Comparison of ENCODE assay signal across 9 cellular contexts in the genomic region with DNA sequence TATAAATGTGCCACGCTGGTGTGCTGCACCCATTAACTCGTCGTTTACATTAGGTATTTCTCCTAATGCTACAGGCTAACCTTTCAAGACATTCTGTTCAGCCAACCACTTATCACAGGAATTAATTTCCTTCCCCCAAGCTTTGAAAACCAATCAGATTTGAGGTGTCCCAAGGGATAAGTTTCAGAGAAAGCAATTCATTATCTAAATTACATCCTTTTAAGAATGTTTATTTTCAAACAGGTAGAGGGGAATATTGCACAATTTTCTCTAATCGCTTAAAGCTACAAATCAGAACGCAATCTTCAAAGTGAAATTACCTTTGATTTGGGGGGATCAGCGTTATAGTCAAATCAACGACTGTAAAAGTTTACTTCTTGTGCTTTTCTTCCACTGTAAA. TPM values are rescaled to one million over a fixed set of nuclear protein-coding genes. Genes with fewer than 3 reads are reported as not detected.
A peak's percentile ranks its signal among the peaks of the same experiment; 100 is the strongest.
DNase-seq lines count a peak whose midpoint lies in the region; ATAC-seq, FAIRE-seq and TF ChIP-seq lines count a peak whose summit lies in the region.
"Had no signal": no experiment of that assay in that cellular context is flagged by ENCODE, and none has a peak within 500 bp of the region (broad histone marks: within the 10 kb centered on the region; RNA-seq: fewer than 3 reads in every experiment).

No MANE protein-coding gene starts in this region.

- H3K9me3 Mint-ChIP-seq in glutamatergic neuron (ENCODE audit: unreplicated experiment) = peaks cover 11% of the 10 kb centered on the region
- H3K9me3 Mint-ChIP-seq in stimulated activated effector memory CD8-positive, alpha-beta T cell treated with anti-CD3 and anti-CD28 coated beads, Interleukin-12 subunit alpha, Interleukin-12 subunit beta, amount 100 ng/mL, for 72 hours = no peaks in the 10 kb centered on the region

- POLR2A ChIA-PET in A549 (lab: Yijun Ruan, JAX) = interaction anchor here (0.6 to 1.5 kb wide), 3 partner anchors 11 to 199 kb away, joined by 3 to 9 read pairs (median 3); a partner anchor contains a TSS

- H3K27me3 ChIP-seq in H7 (ENCODE audit: control insufficient read depth, insufficient read depth, low read length) = no peaks in the 10 kb centered on the region

- H3K4me3 ChIP-seq in A549 (peak overlapping the region; percentile 82), H7 (ENCODE audit: insufficient read depth, low read depth, low read length) (peak overlapping the region; percentile 92)

- H3K9me3 ChIP-seq in A549 = no peaks in the 10 kb centered on the region

- no peak for ATAC-seq in A549
- no peak for ATAC-seq in stimulated activated effector memory CD8-positive, alpha-beta T cell treated with anti-CD3 and anti-CD28 coated beads, Interleukin-12 subunit alpha, Interleukin-12 subunit beta, amount 100 ng/mL, for 72 hours

- no peak overlapping the region for H3K27ac Mint-ChIP-seq in glutamatergic neuron (ENCODE audit: unreplicated experiment)
- peak overlapping the region; percentile 84 for H3K27ac Mint-ChIP-seq in stimulated activated effector memory CD8-positive, alpha-beta T cell treated with anti-CD3 and anti-CD28 coated beads, Interleukin-12 subunit alpha, Interleukin-12 subunit beta, amount 100 ng/mL, for 72 hours

- DNase-seq in A549 (ENCODE audit: low read depth in 1 of 2, low spot score in 1 of 2) (no peak), H7 (no peak), glutamatergic neuron (no peak), NK-92 (lab: John Stamatoyannopoulos, UW; ENCODE audit: unreplicated experiment) (no peak), posterior vena cava (ENCODE audit: low spot score) (no peak), Ammon's horn (ENCODE audit: low spot score) (no peak)
- DNase-seq in stimulated activated effector memory CD8-positive, alpha-beta T cell treated with anti-CD3 and anti-CD28 coated beads, Interleukin-12 subunit alpha, Interleukin-12 subunit beta, amount 100 ng/mL, for 72 hours (ENCODE audit: low spot score in 2 of 2) = no peak

- H3K4me1 Mint-ChIP-seq in glutamatergic neuron (ENCODE audit: low read depth, unreplicated experiment) = peaks cover 12% of the 10 kb centered on the region
- H3K4me1 Mint-ChIP-seq in stimulated activated effector memory CD8-positive, alpha-beta T cell treated with anti-CD3 and anti-CD28 coated beads, Interleukin-12 subunit alpha, Interleukin-12 subunit beta, amount 100 ng/mL, for 72 hours = peaks cover 31% of the 10 kb centered on the region

- TF ChIP-seq RAD21 in A549 (conservative IDR thresholded peaks at IDR 0.05 in 1 of 2, IDR thresholded peaks at IDR 0.05 in 1 of 2) = no peak

- intact Hi-C loops in posterior vena cava (cut with DNase I) = loop anchor here (5.0 to 10.0 kb wide), 2 partner anchors 190 to 198 kb away; a partner anchor contains a TSS

- H3K36me3 Mint-ChIP-seq in glutamatergic neuron (ENCODE audit: unreplicated experiment) = no peaks in the 10 kb centered on the region
- H3K36me3 Mint-ChIP-seq in stimulated activated effector memory CD8-positive, alpha-beta T cell treated with anti-CD3 and anti-CD28 coated beads, Interleukin-12 subunit alpha, Interleukin-12 subunit beta, amount 100 ng/mL, for 72 hours = peaks cover 13% of the 10 kb centered on the region

- no peak for FAIRE-seq in A549 (lab: Jason Lieb, UNC)

- peaks cover 23% of the 10 kb centered on the region for H3K4me1 ChIP-seq in A549

- H3K27ac ChIP-seq in A549 (peak overlapping the region; percentile 92 to 100), VCaP (peak overlapping the region; percentile 91)

- WGBS in A549 (ENCODE audit: missing lambda C conversion rate) = 3% methylated on average over 7 of the region's 7 CpGs

- no peak for TF ChIP-seq POLR2A in A549 (IDR thresholded peaks at IDR 0.05; ENCODE audit: low read length)

- H3K4me3 Mint-ChIP-seq in glutamatergic neuron (ENCODE audit: unreplicated experiment) = peak overlapping the region; percentile 79
- peak overlapping the region; percentile 80 for H3K4me3 Mint-ChIP-seq in stimulated activated effector memory CD8-positive, alpha-beta T cell treated with anti-CD3 and anti-CD28 coated beads, Interleukin-12 subunit alpha, Interleukin-12 subunit beta, amount 100 ng/mL, for 72 hours

- TF ChIP-seq EP300 in A549 (IDR thresholded peaks at IDR 0.05) = no peak

- peaks cover 7% of the 10 kb centered on the region for H3K27me3 Mint-ChIP-seq in glutamatergic neuron (ENCODE audit: unreplicated experiment)

- no peaks in the 10 kb centered on the region; the same call in 1 of the 2 replicates for H3K36me3 ChIP-seq in H7 (replicated peaks; ENCODE audit: control insufficient read depth, insufficient read depth, low read length)

- CTCF ChIA-PET in A549 (lab: Yijun Ruan, JAX) = interaction anchor here (0.6 to 1.3 kb wide), 4 partner anchors 44 to 323 kb away, joined by 3 read pairs; no protein-coding TSS in a partner anchor

- TF ChIP-seq CTCF in A549 (IDR thresholded peaks at IDR 0.05) (no peak), VCaP (conservative IDR thresholded peaks at IDR 0.05) (no peak), glutamatergic neuron (IDR thresholded peaks at IDR 0.05; ENCODE audit: partially characterized antibody, unreplicated experiment) (no peak)

- peak overlapping the region; percentile 77 for H3K4me2 ChIP-seq in A549

TF ChIP-seq in A549, 52 proteins besides CTCF, POLR2A, EP300 and RAD21:
- no peak for TF ChIP-seq ZSCAN20 (CRISPR knock-in tag; IDR thresholded peaks at IDR 0.05)
- TF ChIP-seq CEBPB (IDR thresholded peaks at IDR 0.05) = peak; percentile 38 to 53; a peak in 3 of 4 replicates
- no peak for TF ChIP-seq HEYL (CRISPR knock-in tag; IDR thresholded peaks at IDR 0.05)
- TF ChIP-seq, protein P1, sequence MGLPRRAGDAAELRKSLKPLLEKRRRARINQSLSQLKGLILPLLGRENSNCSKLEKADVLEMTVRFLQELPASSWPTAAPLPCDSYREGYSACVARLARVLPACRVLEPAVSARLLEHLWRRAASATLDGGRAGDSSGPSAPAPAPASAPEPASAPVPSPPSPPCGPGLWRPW (IDR thresholded peaks at IDR 0.05) = no peak
- no peak for TF ChIP-seq RARB (CRISPR knock-in tag; IDR thresholded peaks at IDR 0.05)

RNA-seq across cellular contexts. Expression of a gene that starts 1.6 kb away (rescaled TPM):
- polyA plus RNA-seq in A549 (2011; rRNA removed) (12.6 and 14.2 TPM in 2 replicates), A549 (2017; fragmentation: RNase III; extraction: RNeasy Plus Mini Kit Qiagen cat#74134 plus additional on column Dnase treatment) (6.6 to 8.0 TPM (median 7.8 TPM) in 3 replicates)
- 1.9 and 3.0 TPM in 2 replicates for polyA plus RNA-seq in A549 (2012; cell fraction: cytosol; rRNA removed)
- polyA plus RNA-seq in A549 (2012; cell fraction: nucleus; rRNA removed) = 2.1 and 2.3 TPM in 2 replicates
- polyA minus RNA-seq in A549 (2011; rRNA and poly(A)+ RNA removed) = 23.9 and 30.1 TPM in 2 replicates
- total RNA-seq in H7 (2014; rRNA removed; shearing (Covaris generic)) = 15.9 and 29.2 TPM in 2 replicates
- total RNA-seq in glutamatergic neuron (ENCODE audit: unreplicated experiment) (7.6 TPM), posterior vena cava (10 to 100 TPM; 35.2 to 45.1 TPM)

RNA-seq across cellular contexts. Expression of a gene that starts 46.9 kb away (rescaled TPM):
- polyA plus RNA-seq in A549 (2011; rRNA removed) = not detected in 2 replicates
- polyA plus RNA-seq in A549 (2012; cell fraction: cytosol; rRNA removed) = not detected in 2 replicates
- polyA plus RNA-seq in A549 (2012; cell fraction: nucleus; rRNA removed) = not detected in 2 replicates
- polyA plus RNA-seq in A549 (2017; fragmentation: RNase III; extraction: RNeasy Plus Mini Kit Qiagen cat#74134 plus additional on column Dnase treatment) = not detected in 3 replicates
- polyA minus RNA-seq in A549 (2011; rRNA and poly(A)+ RNA removed) = not detected in 2 replicates
- not detected in 2 replicates for total RNA-seq in H7 (2014; rRNA removed; shearing (Covaris generic))
- total RNA-seq in glutamatergic neuron (ENCODE audit: unreplicated experiment) = not detected
- not detected for total RNA-seq in posterior vena cava
- total RNA-seq: myocyte had no signal
